ENCODE assay signal across 1 cellular context in the genomic region with DNA sequence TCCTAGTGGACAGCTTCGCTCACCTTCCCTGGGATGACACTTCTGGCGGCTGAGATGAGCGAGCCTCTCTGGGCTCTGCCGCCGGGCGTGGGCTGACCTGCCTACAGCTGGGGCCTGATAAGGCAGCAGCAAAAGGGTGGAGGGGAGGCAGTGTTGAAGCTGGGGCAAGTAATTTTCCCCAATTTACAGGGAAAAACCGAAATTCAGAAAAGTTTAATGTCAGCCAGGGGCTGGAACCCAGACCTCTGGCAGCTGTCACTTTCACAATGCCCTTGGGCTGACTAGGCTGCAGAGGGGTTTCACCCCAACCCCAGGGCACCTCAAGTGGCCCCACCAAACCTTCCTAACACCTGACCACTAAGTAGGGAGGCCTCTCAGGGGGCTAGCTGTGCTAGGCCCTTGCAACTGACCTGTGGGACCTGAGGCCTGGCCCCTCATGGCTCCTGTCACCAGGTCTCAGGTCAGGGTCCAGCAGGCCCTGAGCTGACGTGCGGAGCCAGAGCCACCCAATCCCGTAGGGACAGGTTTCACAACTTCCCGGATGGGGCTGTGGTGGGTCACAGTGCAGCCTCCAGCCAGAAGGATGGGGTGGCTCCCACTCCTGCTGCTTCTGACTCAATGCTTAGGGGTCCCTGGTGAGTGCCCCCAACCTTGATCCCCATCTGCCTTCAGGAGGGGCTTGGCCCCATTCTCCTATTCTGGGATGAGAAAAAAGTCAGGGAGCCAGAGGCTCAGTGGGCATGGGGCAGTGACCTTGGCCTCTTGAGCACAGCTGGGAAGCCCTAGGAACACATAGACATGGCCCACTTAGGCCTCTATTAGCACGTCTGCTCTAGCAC.
A peak's percentile ranks its signal among the peaks of the same experiment; 100 is the strongest.
TF ChIP-seq lines count a peak whose summit lies in the region.

No MANE protein-coding gene starts in this region.

TF ChIP-seq in HepG2, 621 proteins besides CTCF, POLR2A, EP300 and RAD21 (continues in another document):
- TF ChIP-seq ZNF607 (CRISPR knock-in tag; IDR thresholded peaks at IDR 0.05; ENCODE audit: borderline replicate concordance) (peak; percentile 95), SAP130 (CRISPR knock-in tag; IDR thresholded peaks at IDR 0.05; ENCODE audit: low read depth) (peak; percentile 99), ZNF644 (CRISPR knock-in tag; IDR thresholded peaks at IDR 0.05; ENCODE audit: low read depth) (peak; percentile 70), FOXP1 (IDR thresholded peaks at IDR 0.05) (0 out of 2 replicates have a peak, but pooled peaks have one; percentile 18), FOXP1 (CRISPR knock-in tag; IDR thresholded peaks at IDR 0.05) (peak; percentile 76), ZNF777 (CRISPR knock-in tag; IDR thresholded peaks at IDR 0.05) (peak; percentile 35; the same call in 1 of the 2 replicates), ZNF331 (CRISPR knock-in tag; IDR thresholded peaks at IDR 0.05) (peak; percentile 93), SPEN (CRISPR knock-in tag; IDR thresholded peaks at IDR 0.05; ENCODE audit: low read depth) (peak; percentile 98; the same call in 1 of the 2 replicates), BORCS8-MEF2B (CRISPR knock-in tag; IDR thresholded peaks at IDR 0.05) (peak; percentile 89; the same call in 1 of the 2 replicates), IRX3 (CRISPR knock-in tag; IDR thresholded peaks at IDR 0.05; ENCODE audit: borderline replicate concordance, low read depth) (peak; percentile 89), ZNF549 (CRISPR knock-in tag; IDR thresholded peaks at IDR 0.05) (0 out of 2 replicates have a peak, but pooled peaks have one; percentile 81), RCOR2 (CRISPR knock-in tag; IDR thresholded peaks at IDR 0.05) (peak; percentile 64; the same call in 1 of the 2 replicates), MAZ (IDR thresholded peaks at IDR 0.05; ENCODE audit: borderline replicate concordance, low read depth, low read length) (peak; percentile 94), MAZ (CRISPR knock-in tag; IDR thresholded peaks at IDR 0.05; ENCODE audit: low read depth) (peak; percentile 90), ZBTB33 (CRISPR knock-in tag; IDR thresholded peaks at IDR 0.05) (peak; percentile 74), ZBTB7A (CRISPR knock-in tag; IDR thresholded peaks at IDR 0.05) (peak; percentile 98), ZNF430 (CRISPR knock-in tag; IDR thresholded peaks at IDR 0.05) (peak; percentile 92; the same call in 1 of the 2 replicates)
- TF ChIP-seq, protein P1, sequence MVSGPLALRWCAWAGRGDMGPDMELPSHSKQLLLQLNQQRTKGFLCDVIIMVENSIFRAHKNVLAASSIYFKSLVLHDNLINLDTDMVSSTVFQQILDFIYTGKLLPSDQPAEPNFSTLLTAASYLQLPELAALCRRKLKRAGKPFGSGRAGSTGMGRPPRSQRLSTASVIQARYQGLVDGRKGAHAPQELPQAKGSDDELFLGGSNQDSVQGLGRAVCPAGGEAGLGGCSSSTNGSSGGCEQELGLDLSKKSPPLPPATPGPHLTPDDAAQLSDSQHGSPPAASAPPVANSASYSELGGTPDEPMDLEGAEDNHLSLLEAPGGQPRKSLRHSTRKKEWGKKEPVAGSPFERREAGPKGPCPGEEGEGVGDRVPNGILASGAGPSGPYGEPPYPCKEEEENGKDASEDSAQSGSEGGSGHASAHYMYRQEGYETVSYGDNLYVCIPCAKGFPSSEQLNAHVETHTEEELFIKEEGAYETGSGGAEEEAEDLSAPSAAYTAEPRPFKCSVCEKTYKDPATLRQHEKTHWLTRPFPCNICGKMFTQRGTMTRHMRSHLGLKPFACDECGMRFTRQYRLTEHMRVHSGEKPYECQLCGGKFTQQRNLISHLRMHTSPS (CRISPR knock-in tag; IDR thresholded peaks at IDR 0.05; ENCODE audit: low read depth): peak; percentile 26; the same call in 1 of the 2 replicates
- TF ChIP-seq, protein P2, sequence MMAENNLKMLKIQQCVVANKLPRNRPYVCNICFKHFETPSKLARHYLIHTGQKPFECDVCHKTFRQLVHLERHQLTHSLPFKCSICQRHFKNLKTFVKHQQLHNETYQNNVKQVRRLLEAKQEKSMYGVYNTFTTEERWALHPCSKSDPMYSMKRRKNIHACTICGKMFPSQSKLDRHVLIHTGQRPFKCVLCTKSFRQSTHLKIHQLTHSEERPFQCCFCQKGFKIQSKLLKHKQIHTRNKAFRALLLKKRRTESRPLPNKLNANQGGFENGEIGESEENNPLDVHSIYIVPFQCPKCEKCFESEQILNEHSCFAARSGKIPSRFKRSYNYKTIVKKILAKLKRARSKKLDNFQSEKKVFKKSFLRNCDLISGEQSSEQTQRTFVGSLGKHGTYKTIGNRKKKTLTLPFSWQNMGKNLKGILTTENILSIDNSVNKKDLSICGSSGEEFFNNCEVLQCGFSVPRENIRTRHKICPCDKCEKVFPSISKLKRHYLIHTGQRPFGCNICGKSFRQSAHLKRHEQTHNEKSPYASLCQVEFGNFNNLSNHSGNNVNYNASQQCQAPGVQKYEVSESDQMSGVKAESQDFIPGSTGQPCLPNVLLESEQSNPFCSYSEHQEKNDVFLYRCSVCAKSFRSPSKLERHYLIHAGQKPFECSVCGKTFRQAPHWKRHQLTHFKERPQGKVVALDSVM (CRISPR knock-in tag; IDR thresholded peaks at IDR 0.05): peak; percentile 49; the same call in 1 of the 2 replicates
- TF ChIP-seq, protein P3, sequence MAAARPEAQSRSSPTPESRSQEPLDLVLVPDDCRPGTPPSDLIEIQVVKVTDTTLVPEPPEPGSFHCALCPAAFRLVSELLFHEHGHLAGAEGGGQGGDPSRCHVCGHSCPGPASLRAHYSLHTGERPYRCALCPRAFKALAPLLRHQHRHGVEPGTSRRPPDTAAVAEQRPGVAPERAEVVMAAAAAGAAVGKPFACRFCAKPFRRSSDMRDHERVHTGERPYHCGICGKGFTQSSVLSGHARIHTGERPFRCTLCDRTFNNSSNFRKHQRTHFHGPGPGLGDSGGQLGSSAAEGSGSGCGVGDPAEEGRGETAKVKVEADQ (CRISPR knock-in tag; IDR thresholded peaks at IDR 0.05; ENCODE audit: borderline replicate concordance): peak; percentile 5; the same call in 1 of the 2 replicates
- TF ChIP-seq, protein P4, sequence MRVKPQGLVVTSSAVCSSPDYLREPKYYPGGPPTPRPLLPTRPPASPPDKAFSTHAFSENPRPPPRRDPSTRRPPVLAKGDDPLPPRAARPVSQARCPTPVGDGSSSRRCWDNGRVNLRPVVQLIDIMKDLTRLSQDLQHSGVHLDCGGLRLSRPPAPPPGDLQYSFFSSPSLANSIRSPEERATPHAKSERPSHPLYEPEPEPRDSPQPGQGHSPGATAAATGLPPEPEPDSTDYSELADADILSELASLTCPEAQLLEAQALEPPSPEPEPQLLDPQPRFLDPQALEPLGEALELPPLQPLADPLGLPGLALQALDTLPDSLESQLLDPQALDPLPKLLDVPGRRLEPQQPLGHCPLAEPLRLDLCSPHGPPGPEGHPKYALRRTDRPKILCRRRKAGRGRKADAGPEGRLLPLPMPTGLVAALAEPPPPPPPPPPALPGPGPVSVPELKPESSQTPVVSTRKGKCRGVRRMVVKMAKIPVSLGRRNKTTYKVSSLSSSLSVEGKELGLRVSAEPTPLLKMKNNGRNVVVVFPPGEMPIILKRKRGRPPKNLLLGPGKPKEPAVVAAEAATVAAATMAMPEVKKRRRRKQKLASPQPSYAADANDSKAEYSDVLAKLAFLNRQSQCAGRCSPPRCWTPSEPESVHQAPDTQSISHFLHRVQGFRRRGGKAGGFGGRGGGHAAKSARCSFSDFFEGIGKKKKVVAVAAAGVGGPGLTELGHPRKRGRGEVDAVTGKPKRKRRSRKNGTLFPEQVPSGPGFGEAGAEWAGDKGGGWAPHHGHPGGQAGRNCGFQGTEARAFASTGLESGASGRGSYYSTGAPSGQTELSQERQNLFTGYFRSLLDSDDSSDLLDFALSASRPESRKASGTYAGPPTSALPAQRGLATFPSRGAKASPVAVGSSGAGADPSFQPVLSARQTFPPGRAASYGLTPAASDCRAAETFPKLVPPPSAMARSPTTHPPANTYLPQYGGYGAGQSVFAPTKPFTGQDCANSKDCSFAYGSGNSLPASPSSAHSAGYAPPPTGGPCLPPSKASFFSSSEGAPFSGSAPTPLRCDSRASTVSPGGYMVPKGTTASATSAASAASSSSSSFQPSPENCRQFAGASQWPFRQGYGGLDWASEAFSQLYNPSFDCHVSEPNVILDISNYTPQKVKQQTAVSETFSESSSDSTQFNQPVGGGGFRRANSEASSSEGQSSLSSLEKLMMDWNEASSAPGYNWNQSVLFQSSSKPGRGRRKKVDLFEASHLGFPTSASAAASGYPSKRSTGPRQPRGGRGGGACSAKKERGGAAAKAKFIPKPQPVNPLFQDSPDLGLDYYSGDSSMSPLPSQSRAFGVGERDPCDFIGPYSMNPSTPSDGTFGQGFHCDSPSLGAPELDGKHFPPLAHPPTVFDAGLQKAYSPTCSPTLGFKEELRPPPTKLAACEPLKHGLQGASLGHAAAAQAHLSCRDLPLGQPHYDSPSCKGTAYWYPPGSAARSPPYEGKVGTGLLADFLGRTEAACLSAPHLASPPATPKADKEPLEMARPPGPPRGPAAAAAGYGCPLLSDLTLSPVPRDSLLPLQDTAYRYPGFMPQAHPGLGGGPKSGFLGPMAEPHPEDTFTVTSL (CRISPR knock-in tag; IDR thresholded peaks at IDR 0.05; ENCODE audit: borderline replicate concordance): peak; percentile 84
- TF ChIP-seq, protein P5, sequence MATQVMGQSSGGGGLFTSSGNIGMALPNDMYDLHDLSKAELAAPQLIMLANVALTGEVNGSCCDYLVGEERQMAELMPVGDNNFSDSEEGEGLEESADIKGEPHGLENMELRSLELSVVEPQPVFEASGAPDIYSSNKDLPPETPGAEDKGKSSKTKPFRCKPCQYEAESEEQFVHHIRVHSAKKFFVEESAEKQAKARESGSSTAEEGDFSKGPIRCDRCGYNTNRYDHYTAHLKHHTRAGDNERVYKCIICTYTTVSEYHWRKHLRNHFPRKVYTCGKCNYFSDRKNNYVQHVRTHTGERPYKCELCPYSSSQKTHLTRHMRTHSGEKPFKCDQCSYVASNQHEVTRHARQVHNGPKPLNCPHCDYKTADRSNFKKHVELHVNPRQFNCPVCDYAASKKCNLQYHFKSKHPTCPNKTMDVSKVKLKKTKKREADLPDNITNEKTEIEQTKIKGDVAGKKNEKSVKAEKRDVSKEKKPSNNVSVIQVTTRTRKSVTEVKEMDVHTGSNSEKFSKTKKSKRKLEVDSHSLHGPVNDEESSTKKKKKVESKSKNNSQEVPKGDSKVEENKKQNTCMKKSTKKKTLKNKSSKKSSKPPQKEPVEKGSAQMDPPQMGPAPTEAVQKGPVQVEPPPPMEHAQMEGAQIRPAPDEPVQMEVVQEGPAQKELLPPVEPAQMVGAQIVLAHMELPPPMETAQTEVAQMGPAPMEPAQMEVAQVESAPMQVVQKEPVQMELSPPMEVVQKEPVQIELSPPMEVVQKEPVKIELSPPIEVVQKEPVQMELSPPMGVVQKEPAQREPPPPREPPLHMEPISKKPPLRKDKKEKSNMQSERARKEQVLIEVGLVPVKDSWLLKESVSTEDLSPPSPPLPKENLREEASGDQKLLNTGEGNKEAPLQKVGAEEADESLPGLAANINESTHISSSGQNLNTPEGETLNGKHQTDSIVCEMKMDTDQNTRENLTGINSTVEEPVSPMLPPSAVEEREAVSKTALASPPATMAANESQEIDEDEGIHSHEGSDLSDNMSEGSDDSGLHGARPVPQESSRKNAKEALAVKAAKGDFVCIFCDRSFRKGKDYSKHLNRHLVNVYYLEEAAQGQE (IDR thresholded peaks at IDR 0.05; ENCODE audit: borderline replicate concordance in 1 of 2, low read depth in 1 of 2, low read length in 2 of 2): peak in 1 of 2 experiments; percentile 65; a peak in 1 of 4 replicates
- TF ChIP-seq, protein P6, sequence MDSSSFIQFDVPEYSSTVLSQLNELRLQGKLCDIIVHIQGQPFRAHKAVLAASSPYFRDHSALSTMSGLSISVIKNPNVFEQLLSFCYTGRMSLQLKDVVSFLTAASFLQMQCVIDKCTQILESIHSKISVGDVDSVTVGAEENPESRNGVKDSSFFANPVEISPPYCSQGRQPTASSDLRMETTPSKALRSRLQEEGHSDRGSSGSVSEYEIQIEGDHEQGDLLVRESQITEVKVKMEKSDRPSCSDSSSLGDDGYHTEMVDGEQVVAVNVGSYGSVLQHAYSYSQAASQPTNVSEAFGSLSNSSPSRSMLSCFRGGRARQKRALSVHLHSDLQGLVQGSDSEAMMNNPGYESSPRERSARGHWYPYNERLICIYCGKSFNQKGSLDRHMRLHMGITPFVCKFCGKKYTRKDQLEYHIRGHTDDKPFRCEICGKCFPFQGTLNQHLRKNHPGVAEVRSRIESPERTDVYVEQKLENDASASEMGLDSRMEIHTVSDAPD (CRISPR knock-in tag; IDR thresholded peaks at IDR 0.05): peak; percentile 76
